18 cellular contexts compared by ENCODE assay signal in the genomic region with DNA sequence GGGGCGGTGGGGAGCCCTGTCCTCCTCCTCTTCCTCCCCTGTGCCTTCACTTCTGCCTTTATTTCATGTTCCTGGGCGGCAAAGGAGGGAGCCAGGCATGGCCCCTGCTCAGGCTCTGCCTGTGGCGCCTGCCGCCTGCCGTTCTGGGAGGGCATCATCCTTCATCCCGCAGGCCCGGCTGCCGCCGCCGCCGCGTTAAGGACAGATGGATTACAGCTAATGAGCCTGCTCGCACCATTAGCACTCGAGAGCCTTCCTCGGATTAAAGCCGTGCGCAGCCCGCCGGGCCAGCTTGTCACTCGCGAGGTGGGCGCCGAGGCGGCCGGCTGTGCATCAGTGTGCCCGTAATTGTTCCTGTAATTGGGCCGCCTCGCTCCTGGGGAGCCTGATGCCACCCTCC.
A peak's percentile ranks its signal among the peaks of the same experiment; 100 is the strongest.
DNase-seq lines count a peak whose midpoint lies in the region; ATAC-seq and TF ChIP-seq lines count a peak whose summit lies in the region.
"Had no signal": no experiment of that assay in that cellular context is flagged by ENCODE, and none has a peak within 500 bp of the region (broad histone marks: within the 10 kb centered on the region; RNA-seq: fewer than 3 reads in every experiment).

No MANE protein-coding gene starts in this region.

- peaks cover 0 to 37% (median 0%) of the 10 kb centered on the region in 11 experiments; a peak in 4 of 22 replicates for H3K27me3 ChIP-seq in BLaER1 treated with 17β-estradiol and CSF1 and Interleukin-3, amounts not matched to agents 10 nM and 100 nM
- H3K27me3 ChIP-seq: heart right ventricle, stomach had no signal

- H3K9me3 ChIP-seq in BLaER1 treated with 17β-estradiol and CSF1 and Interleukin-3, amounts not matched to agents 10 nM and 100 nM (replicated peaks in 1 of 11) = no peaks in the 10 kb centered on the region
- H3K9me3 ChIP-seq: heart right ventricle, stomach had no signal

- H3K36me3 ChIP-seq in BLaER1 treated with 17β-estradiol and CSF1 and Interleukin-3, amounts not matched to agents 10 nM and 100 nM = no peaks in the 10 kb centered on the region
- H3K36me3 ChIP-seq: heart right ventricle, stomach had no signal

- POLR2A ChIA-PET in activated CD8-positive, alpha-beta T cell treated with anti-CD3 and anti-CD28 coated beads for 36 hours (lab: Charles Lee) = no interaction called here

- peak overlapping the region in 6 of 11 experiments; percentile 22 to 68 (median 50); a peak in 9 of 22 replicates for H3K9ac ChIP-seq in BLaER1 treated with 17β-estradiol and CSF1 and Interleukin-3, amounts not matched to agents 10 nM and 100 nM

- H4K20me1 ChIP-seq in BLaER1 treated with 17β-estradiol and CSF1 and Interleukin-3, amounts not matched to agents 10 nM and 100 nM = peaks cover 0 to 32% (median 0%) of the 10 kb centered on the region in 11 experiments; a peak in 4 of 22 replicates

- H3K4me1 ChIP-seq in BLaER1 treated with 17β-estradiol and CSF1 and Interleukin-3, amounts not matched to agents 10 nM and 100 nM = peaks cover 48 to 100% (median 100%) of the 10 kb centered on the region in 10 experiments

- H3K9me3 Mint-ChIP-seq in activated CD8-positive, alpha-beta T cell treated with anti-CD3 and anti-CD28 coated beads for 36 hours = no peaks in the 10 kb centered on the region
- H3K9me3 Mint-ChIP-seq: CD8-positive, alpha-beta memory T cell had no signal

- no peaks in the 10 kb centered on the region for H3K4me1 Mint-ChIP-seq in activated CD8-positive, alpha-beta T cell treated with anti-CD3 and anti-CD28 coated beads for 36 hours (ENCODE audit: low read depth)
- H3K4me1 Mint-ChIP-seq: CD8-positive, alpha-beta memory T cell had no signal

- H3K4me2 ChIP-seq in BLaER1 treated with 17β-estradiol and CSF1 and Interleukin-3, amounts not matched to agents 10 nM and 100 nM = peak overlapping the region; percentile 77 to 98 (median 94)

- CTCF ChIA-PET in activated CD8-positive, alpha-beta T cell treated with anti-CD3 and anti-CD28 coated beads for 36 hours (lab: Charles Lee) = interaction anchor here (1.1 kb wide), 1 partner anchor 10 kb away, joined by 3 read pairs; no protein-coding TSS in a partner anchor

- DNase-seq in NCI-H1092 (lab: John Stamatoyannopoulos, UW) (peak; percentile 87), NCI-H2171 treated with DMSO at 0.1 percent for 48 hours (lab: John Stamatoyannopoulos, UW) (peak; percentile 94), cerebellar cortex (ENCODE audit: low spot score) (peak; percentile 74), left ventricle myocardium superior (no peak), kidney tubule cell (ENCODE audit: low spot score) (no peak)
- DNase-seq in stimulated activated naive CD4-positive, alpha-beta T cell treated with Interleukin-2 at 50 U/mL for 16 hours (lab: John Stamatoyannopoulos, UW) = no peak
- DNase-seq in activated CD8-positive, alpha-beta T cell treated with anti-CD3 and anti-CD28 coated beads for 36 hours = no peak
- DNase-seq: activated naive CD4-positive, alpha-beta T cell; aorta; CD8-positive, alpha-beta memory T cell; heart right ventricle; KG1; MV-4-11; NK-92 treated with Interleukin-12 subunit alpha and Interleukin-12 subunit beta, amount 100 ng/mL, for 24 hours; stimulated activated CD4-positive, alpha-beta T cell treated with anti-CD3 and anti-CD28 coated beads, Interleukin-2, amount 100 ng/mL, for 24 hours; stomach had no signal

- H3K36me3 Mint-ChIP-seq in activated CD8-positive, alpha-beta T cell treated with anti-CD3 and anti-CD28 coated beads for 36 hours (ENCODE audit: low read depth) = no peaks in the 10 kb centered on the region
- H3K36me3 Mint-ChIP-seq: CD8-positive, alpha-beta memory T cell had no signal

- no peaks in the 10 kb centered on the region for H3K27me3 Mint-ChIP-seq in activated CD8-positive, alpha-beta T cell treated with anti-CD3 and anti-CD28 coated beads for 36 hours

- ATAC-seq in left ventricle myocardium superior = no peak
- no peak for ATAC-seq in activated CD8-positive, alpha-beta T cell treated with anti-CD3 and anti-CD28 coated beads for 36 hours

- no peak overlapping the region for H3K4me3 Mint-ChIP-seq in activated CD8-positive, alpha-beta T cell treated with anti-CD3 and anti-CD28 coated beads for 36 hours
- H3K4me3 Mint-ChIP-seq: CD8-positive, alpha-beta memory T cell had no signal

- H3K27ac Mint-ChIP-seq in activated CD8-positive, alpha-beta T cell treated with anti-CD3 and anti-CD28 coated beads for 36 hours = no peak overlapping the region

- H3K27ac ChIP-seq in BLaER1 treated with 17β-estradiol and CSF1 and Interleukin-3, amounts not matched to agents 10 nM and 100 nM = peak overlapping the region in 7 of 11 experiments; percentile 23 to 88 (median 48); a peak in 11 of 22 replicates
- H3K27ac ChIP-seq: heart right ventricle had no signal

- no peak overlapping the region for H3K4me3 ChIP-seq in BLaER1 treated with 17β-estradiol and CSF1 and Interleukin-3, amounts not matched to agents 10 nM and 100 nM
- H3K4me3 ChIP-seq: heart right ventricle, lung, stomach had no signal

- intact Hi-C loops in left ventricle myocardium superior (cut with micrococcal nuclease) = no loop called here
- intact Hi-C loops in activated CD8-positive, alpha-beta T cell treated with anti-CD3 and anti-CD28 coated beads for 36 hours (cut with micrococcal nuclease) = no loop called here

- TF ChIP-seq CTCF in activated CD8-positive, alpha-beta T cell treated with anti-CD3 and anti-CD28 coated beads for 36 hours (IDR thresholded peaks at IDR 0.05) = no peak

Comparison
In these comparisons a context has a peak if more than half of its experiments do, and no peak if none do; other contexts are left out.
1. DNase-seq: peak in NCI-H1092 (single experiment), NCI-H2171 treated with DMSO at 0.1 percent for 48 hours (single experiment) and cerebellar cortex (single experiment); none in left ventricle myocardium superior (single experiment), stimulated activated naive CD4-positive, alpha-beta T cell treated with Interleukin-2 at 50 U/mL for 16 hours (single experiment), activated CD8-positive, alpha-beta T cell treated with anti-CD3 and anti-CD28 coated beads for 36 hours (single experiment) and kidney tubule cell (single experiment).